8 cellular contexts compared by ENCODE assay signal in genomic region chr2:47272031-47272864, GRCh38.
DNase-seq lines count a peak whose midpoint lies in the region; ATAC-seq and TF ChIP-seq lines count a peak whose summit lies in the region.

No MANE protein-coding gene starts in this region.

- no peaks in the 10 kb centered on the region for H3K36me3 Mint-ChIP-seq in CD4-positive, alpha-beta T cell (ENCODE audit: low read depth)
- H3K36me3 Mint-ChIP-seq in IgD-negative memory B cell (no peaks in the 10 kb centered on the region), type B pancreatic cell (no peaks in the 10 kb centered on the region)
- H3K36me3 Mint-ChIP-seq in activated naive CD4-positive, alpha-beta T cell treated with anti-CD3 and anti-CD28 coated beads, Interleukin-2, amount 50 U/mL, for 24 hours, result no peaks in the 10 kb centered on the region

- no peaks in the 10 kb centered on the region for H3K27me3 ChIP-seq in CD4-positive, alpha-beta T cell (ENCODE audit: control insufficient read depth, insufficient read depth, low read length)
- H3K27me3 ChIP-seq in ovary, result no peaks in the 10 kb centered on the region

- intact Hi-C loops in CD4-positive, alpha-beta T cell (cut with DNase I, micrococcal nuclease), result loop anchor here in 1 of 2 experiments (5.0 kb wide), 1 partner anchor 355 kb away; the partner anchor contains the start of gene MCFD2
- intact Hi-C loops in head of caudate nucleus (cut with DNase I) (loop anchor here (5.0 kb wide), 2 partner anchors 40 to 225 kb away; no protein-coding TSS in a partner anchor), ovary (cut with DNase I) (no loop called here)

- peaks cover 3% of the 10 kb centered on the region for H3K4me1 ChIP-seq in ovary (ENCODE audit: insufficient read depth)

- peak; percentile 91 for ATAC-seq in CD4-positive, alpha-beta T cell (ENCODE audit: poor library complexity)
- ATAC-seq in GM19452 (IDR thresholded peaks at IDR 0.05; ENCODE audit: unreplicated experiment), result peak; percentile 73

- H3K36me3 ChIP-seq in ovary, result no peaks in the 10 kb centered on the region

- H3K9me3 Mint-ChIP-seq in CD4-positive, alpha-beta T cell, result no peaks in the 10 kb centered on the region
- no peaks in the 10 kb centered on the region for H3K9me3 Mint-ChIP-seq in IgD-negative memory B cell
- H3K9me3 Mint-ChIP-seq in activated naive CD4-positive, alpha-beta T cell treated with anti-CD3 and anti-CD28 coated beads, Interleukin-2, amount 50 U/mL, for 24 hours, result no peaks in the 10 kb centered on the region
- H3K9me3 Mint-ChIP-seq in type B pancreatic cell, result no peaks in the 10 kb centered on the region

- H3K27ac Mint-ChIP-seq in CD4-positive, alpha-beta T cell, result no peak overlapping the region
- H3K27ac Mint-ChIP-seq in IgD-negative memory B cell, result peak overlapping the region in 2 of 3 donors; percentile 27 to 76
- H3K27ac Mint-ChIP-seq in activated naive CD4-positive, alpha-beta T cell treated with anti-CD3 and anti-CD28 coated beads, Interleukin-2, amount 50 U/mL, for 24 hours, result no peak overlapping the region
- no peak overlapping the region for H3K27ac Mint-ChIP-seq in type B pancreatic cell

- 11 to 15% (median 12%) methylated on average over 40 to 46 of the region's 46 CpGs for WGBS in ovary, 3 donors

- peak; percentile 28 to 69 (median 36) for DNase-seq in CD4-positive, alpha-beta T cell
- peak; percentile 63 for DNase-seq in SK-N-DZ (ENCODE audit: low spot score)
- peak in 41 of 42 donors; percentile 30 to 87 (median 69) for DNase-seq in head of caudate nucleus
- peak; percentile 58 to 82 (median 67) for DNase-seq in ovary
- DNase-seq in type B pancreatic cell (ENCODE audit: extremely low spot score, unreplicated experiment), result peak; percentile 79

- CTCF ChIA-PET in CD4-positive, alpha-beta T cell (lab: Charles Lee), result interaction anchor here (0.5 kb wide), 1 partner anchor 30 kb away, joined by 3 read pairs; no protein-coding TSS in a partner anchor

- TF ChIP-seq CTCF in CD4-positive, alpha-beta T cell (IDR thresholded peaks at IDR 0.05), result peak; percentile 93
- TF ChIP-seq CTCF in ovary (IDR thresholded peaks at IDR 0.05) (peak; percentile 87 to 97 (median 94)), type B pancreatic cell (conservative IDR thresholded peaks at IDR 0.05) (peak; percentile 99)

- no peaks in the 10 kb centered on the region for H3K9me3 ChIP-seq in CD4-positive, alpha-beta T cell (ENCODE audit: control insufficient read depth, low read length)
- H3K9me3 ChIP-seq in ovary, result no peaks in the 10 kb centered on the region

- H3K4me3 ChIP-seq in ovary, result peak overlapping the region; percentile 21

- no peaks in the 10 kb centered on the region for H3K4me1 Mint-ChIP-seq in CD4-positive, alpha-beta T cell (ENCODE audit: low read depth)
- H3K4me1 Mint-ChIP-seq in IgD-negative memory B cell (peaks cover 14 to 32% (median 21%) of the 10 kb centered on the region in 3 donors), type B pancreatic cell (ENCODE audit: unreplicated experiment) (peaks cover 16% of the 10 kb centered on the region)
- H3K4me1 Mint-ChIP-seq in activated naive CD4-positive, alpha-beta T cell treated with anti-CD3 and anti-CD28 coated beads, Interleukin-2, amount 50 U/mL, for 24 hours, result no peaks in the 10 kb centered on the region

- no peak overlapping the region for H3K4me3 Mint-ChIP-seq in CD4-positive, alpha-beta T cell
- peak overlapping the region in 3 of 4 donors; percentile 63 to 91 (median 81) for H3K4me3 Mint-ChIP-seq in IgD-negative memory B cell
- H3K4me3 Mint-ChIP-seq in activated naive CD4-positive, alpha-beta T cell treated with anti-CD3 and anti-CD28 coated beads, Interleukin-2, amount 50 U/mL, for 24 hours, result peak overlapping the region; percentile 45
- peak overlapping the region; percentile 71 for H3K4me3 Mint-ChIP-seq in type B pancreatic cell

- POLR2A ChIA-PET in CD4-positive, alpha-beta T cell (lab: Charles Lee), result no interaction called here

- TF ChIP-seq EP300 in ovary (IDR thresholded peaks at IDR 0.05), result no peak

- TF ChIP-seq POLR2A in ovary (IDR thresholded peaks at IDR 0.05), result no peak

- no peak overlapping the region for H3K27ac ChIP-seq in CD4-positive, alpha-beta T cell (ENCODE audit: low read depth, low read length)
- H3K27ac ChIP-seq in ovary, result no peak overlapping the region

- H3K27me3 Mint-ChIP-seq in CD4-positive, alpha-beta T cell, result no peaks in the 10 kb centered on the region
- H3K27me3 Mint-ChIP-seq in IgD-negative memory B cell (no peaks in the 10 kb centered on the region), type B pancreatic cell (no peaks in the 10 kb centered on the region)
- no peaks in the 10 kb centered on the region for H3K27me3 Mint-ChIP-seq in activated naive CD4-positive, alpha-beta T cell treated with anti-CD3 and anti-CD28 coated beads, Interleukin-2, amount 50 U/mL, for 24 hours

Comparison
In these comparisons a context has a peak if more than half of its experiments do, and no peak if none do; other contexts are left out.
1. H3K27ac Mint-ChIP-seq: peak in IgD-negative memory B cell (2 of 3); none in CD4-positive, alpha-beta T cell (single experiment), activated naive CD4-positive, alpha-beta T cell treated with anti-CD3 and anti-CD28 coated beads, Interleukin-2, amount 50 U/mL, for 24 hours (single experiment) and type B pancreatic cell (single experiment).
2. Peak in every context shown above with its lines, with median percentiles within 50 percentile points of each other: DNase-seq and CTCF ChIP-seq.